8 cellular contexts compared by ENCODE assay signal in genomic region chr17:77141846-77142449, GRCh38. TPM values are rescaled to one million over a fixed set of nuclear protein-coding genes. Genes with fewer than 3 reads are reported as not detected.
DNase-seq lines count a peak whose midpoint lies in the region; ATAC-seq and TF ChIP-seq lines count a peak whose summit lies in the region.

No MANE protein-coding gene starts in this region.

- peaks cover 14% of the 10 kb centered on the region for H3K36me3 Mint-ChIP-seq in activated naive CD4-positive, alpha-beta T cell treated with anti-CD3 and anti-CD28 coated beads for 36 hours (ENCODE audit: low read depth)

- H3K4me1 Mint-ChIP-seq in activated naive CD4-positive, alpha-beta T cell treated with anti-CD3 and anti-CD28 coated beads for 36 hours (ENCODE audit: low read depth): peaks cover 51% of the 10 kb centered on the region

- H3K4me3 Mint-ChIP-seq in activated naive CD4-positive, alpha-beta T cell treated with anti-CD3 and anti-CD28 coated beads for 36 hours: peak overlapping the region; percentile 82

- TF ChIP-seq CTCF in ascending aorta (IDR thresholded peaks at IDR 0.05): no peak
- TF ChIP-seq CTCF in right lobe of liver (IDR thresholded peaks at IDR 0.05): no peak
- no peak for TF ChIP-seq CTCF in tibial nerve (IDR thresholded peaks at IDR 0.05)

- CTCF ChIA-PET in activated naive CD4-positive, alpha-beta T cell treated with anti-CD3 and anti-CD28 coated beads for 36 hours (lab: Charles Lee): interaction anchor here (0.6 kb wide), 1 partner anchor 121 kb away, joined by 4 read pairs; no protein-coding TSS in a partner anchor

- WGBS in right lobe of liver (ENCODE audit: insufficient coverage, low coverage, low lambda C conversion rate, missing lambda C conversion rate): 76% methylated on average over 6 of the region's 9 CpGs
- 52 to 55% methylated on average over 9 of the region's 9 CpGs for WGBS in tibial nerve, 2 donors

- no peak for DNase-seq in activated naive CD4-positive, alpha-beta T cell treated with anti-CD3 and anti-CD28 coated beads for 36 hours
- no peak for DNase-seq in activated naive CD4-positive, alpha-beta T cell (lab: John Stamatoyannopoulos, UW)
- DNase-seq in ascending aorta (ENCODE audit: low spot score in 2 of 2): no peak
- no peak for DNase-seq in right lobe of liver
- no peak for DNase-seq in tibial nerve (ENCODE audit: low spot score in 2 of 2)
- no peak for DNase-seq in posterior vena cava (ENCODE audit: low spot score)
- DNase-seq in DMS79 (lab: John Stamatoyannopoulos, UW): no peak
- no peak for DNase-seq in NCI-H510A treated with DMSO at 0.1 percent for 48 hours (lab: John Stamatoyannopoulos, UW)

- H3K27ac ChIP-seq in ascending aorta: peak overlapping the region; percentile 86 to 92
- H3K27ac ChIP-seq in right lobe of liver: peak overlapping the region; percentile 69 to 90 (median 70)
- H3K27ac ChIP-seq in tibial nerve: peak overlapping the region; percentile 94 to 96 (median 95)

- no peak for TF ChIP-seq POLR2A in right lobe of liver (IDR thresholded peaks at IDR 0.05)
- no peak for TF ChIP-seq POLR2A in tibial nerve (IDR thresholded peaks at IDR 0.05)

- H3K4me1 ChIP-seq in ascending aorta (peaks cover 0 to 19% of the 10 kb centered on the region in 2 donors), right lobe of liver (peaks cover 0 to 14% (median 4%) of the 10 kb centered on the region in 4 donors), tibial nerve (peaks cover 2 to 69% (median 27%) of the 10 kb centered on the region in 4 donors)

- H3K27ac Mint-ChIP-seq in activated naive CD4-positive, alpha-beta T cell treated with anti-CD3 and anti-CD28 coated beads for 36 hours: peak overlapping the region; percentile 70

- H3K4me3 ChIP-seq in ascending aorta: peak overlapping the region; percentile 92 to 93
- H3K4me3 ChIP-seq in right lobe of liver: peak overlapping the region; percentile 71 to 76 (median 75)
- H3K4me3 ChIP-seq in tibial nerve: peak overlapping the region; percentile 81 to 99 (median 96)

- peak in 1 of 2 donors; percentile 1 for TF ChIP-seq EP300 in tibial nerve (IDR thresholded peaks at IDR 0.05)

- peaks cover 0 to 18% of the 10 kb centered on the region in 2 donors for H3K36me3 ChIP-seq in ascending aorta
- peaks cover 0 to 3% (median 0%) of the 10 kb centered on the region in 4 donors for H3K36me3 ChIP-seq in right lobe of liver
- H3K36me3 ChIP-seq in tibial nerve: peaks cover 0 to 24% (median 0%) of the 10 kb centered on the region in 3 donors

- peaks cover 12% of the 10 kb centered on the region for H3K9me3 Mint-ChIP-seq in activated naive CD4-positive, alpha-beta T cell treated with anti-CD3 and anti-CD28 coated beads for 36 hours

- H3K9me3 ChIP-seq in ascending aorta (no peaks in the 10 kb centered on the region), right lobe of liver (no peaks in the 10 kb centered on the region), tibial nerve (no peaks in the 10 kb centered on the region)

- no peak for ATAC-seq in right lobe of liver

- H3K27me3 ChIP-seq in ascending aorta (no peaks in the 10 kb centered on the region), right lobe of liver (no peaks in the 10 kb centered on the region), tibial nerve (no peaks in the 10 kb centered on the region)

- intact Hi-C loops in activated naive CD4-positive, alpha-beta T cell treated with anti-CD3 and anti-CD28 coated beads for 36 hours (cut with micrococcal nuclease): loop anchor here (2.0 to 10.0 kb wide), 4 partner anchors 143 to 415 kb away; partner anchors contain the start of genes JMJD6, METTL23 and SRSF2
- intact Hi-C loops in ascending aorta (cut with DNase I) (loop anchor here (2.0 to 10.0 kb wide), 4 partner anchors 43 to 1033 kb away; no protein-coding TSS in a partner anchor), right lobe of liver (cut with DNase I) (no loop called here), posterior vena cava (cut with DNase I) (loop anchor here (10.0 kb wide), 2 partner anchors 47 to 53 kb away; no protein-coding TSS in a partner anchor)

- no peaks in the 10 kb centered on the region for H3K27me3 Mint-ChIP-seq in activated naive CD4-positive, alpha-beta T cell treated with anti-CD3 and anti-CD28 coated beads for 36 hours (ENCODE audit: low read depth)

RNA-seq across cellular contexts. Expression of gene SEC14L1, which starts 1.2 kb away (rescaled TPM):
- total RNA-seq in activated naive CD4-positive, alpha-beta T cell treated with anti-CD3 and anti-CD28 coated beads for 36 hours: 10 to 100 TPM; 39.6 to 42.5 TPM
- total RNA-seq in ascending aorta (176 TPM), right lobe of liver (10 to 100 TPM; 21.5 to 44.4 (median 24.9) TPM), tibial nerve (100 to 1,000 TPM in 2 of 4 donors, 10 to 100 TPM in 2; 51.1 to 113 (median 81.7) TPM), posterior vena cava (10 to 100 TPM; 66.1 to 78.3 TPM)

Comparison
In these comparisons a context has a peak if more than half of its experiments do, and no peak if none do; other contexts are left out.
1. intact Hi-C loops: an anchor here in activated naive CD4-positive, alpha-beta T cell treated with anti-CD3 and anti-CD28 coated beads for 36 hours (2.0 to 10.0 kb wide), ascending aorta (2.0 to 10.0 kb wide) and posterior vena cava (10.0 kb wide); none called in right lobe of liver.